Comparison of ENCODE assay signal across 30 cellular contexts in the genomic region with DNA sequence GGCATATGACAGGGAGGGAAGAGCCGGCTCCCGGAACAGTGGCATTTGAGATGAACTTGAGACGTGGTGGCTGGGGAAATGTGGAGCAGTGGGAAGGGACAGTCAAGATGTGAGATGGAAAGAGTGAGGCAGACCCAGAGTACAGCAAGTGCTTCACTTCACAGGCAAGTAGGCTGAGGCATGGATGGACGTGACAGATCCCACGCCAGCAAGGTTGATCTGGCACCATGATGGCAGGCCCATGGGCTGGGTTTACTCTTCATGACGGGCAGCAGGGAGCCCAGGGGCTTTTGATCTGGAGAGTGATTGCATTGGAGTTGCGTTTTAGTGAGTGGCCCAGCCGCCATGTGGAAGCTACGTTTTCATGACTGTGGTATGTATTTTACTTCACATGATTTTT. TPM values are rescaled to one million over a fixed set of nuclear protein-coding genes. Genes with fewer than 3 reads are reported as not detected.
DNase-seq lines count a peak whose midpoint lies in the region; ATAC-seq, FAIRE-seq and TF ChIP-seq lines count a peak whose summit lies in the region.
"Had no signal": no experiment of that assay in that cellular context is flagged by ENCODE, and none has a peak within 500 bp of the region (broad histone marks: within the 10 kb centered on the region; RNA-seq: fewer than 3 reads in every experiment).

No MANE protein-coding gene starts in this region.

- H3K4me3 ChIP-seq in bronchial epithelial cell (ENCODE audit: low read depth, low read length), result no peak overlapping the region
- peak overlapping the region; percentile 4 to 55 for H3K4me3 ChIP-seq in stomach smooth muscle (ENCODE audit: low read length in 2 of 2)
- H3K4me3 ChIP-seq: colonic mucosa, heart left ventricle, MG63, psoas muscle, testis, vagina had no signal

- peak; percentile 32 for FAIRE-seq in bronchial epithelial cell (lab: Jason Lieb, UNC)
- FAIRE-seq: A204.1, keratinocyte had no signal

- TF ChIP-seq CTCF in bronchial epithelial cell (IDR thresholded peaks at IDR 0.05; ENCODE audit: insufficient read depth, low read length, severe bottlenecking), result no peak
- no peak for TF ChIP-seq CTCF in chondrocyte (IDR thresholded peaks at IDR 0.05)

- DNase-seq in activated CD8-positive, alpha-beta memory T cell treated with anti-CD3 and anti-CD28 coated beads, Interleukin-2, amount 50 U/mL, for 48 hours, result peak; percentile 29
- no peak for DNase-seq in activated CD8-positive, alpha-beta memory T cell treated with anti-CD3 and anti-CD28 coated beads, Interleukin-2, amount 50 U/mL, for 4 hours
- no peak for DNase-seq in bronchial epithelial cell (ENCODE audit: low read depth)
- DNase-seq in mesenteric fat pad (ENCODE audit: low spot score), result peak; percentile 60
- no peak for DNase-seq in putamen (ENCODE audit: low spot score)
- no peak for DNase-seq in chondrocyte (ENCODE audit: low spot score)
- DNase-seq: activated CD4-positive, alpha-beta T cell treated with anti-CD3 and anti-CD28 coated beads, Interleukin-2, amount 50 U/mL, for 48 hours; activated naive CD4-positive, alpha-beta T cell treated with anti-CD3 and anti-CD28 coated beads, Interleukin-2, amount 50 U/mL, for 16 hours; CD4-positive, alpha-beta memory T cell; colonic mucosa; effector memory CD4-positive, alpha-beta T cell; GOT3; natural killer cell; NCI-H187 treated with DMSO at 0.1 percent for 48 hours; NCI-H2171; NCI-H510A; psoas muscle; stimulated activated naive CD4-positive, alpha-beta T cell treated with Interleukin-2 at 50 U/mL for 16 hours had no signal

- peaks cover 16% of the 10 kb centered on the region for H3K9me3 Mint-ChIP-seq in chondrocyte (ENCODE audit: low read depth)
- H3K9me3 Mint-ChIP-seq: activated T-helper 2 cell treated with anti-CD3 and anti-CD28 coated beads, Interferon-gamma antibody, Interleukin-2, Interleukin-4, amounts not matched to agents 10 μg/mL and 5 μg/mL and 100 μg/mL, durations not matched to agents 14 hours and 24 hours and 36 hours; natural killer cell had no signal

- peaks cover 0 to 3% of the 10 kb centered on the region in 2 donors for H3K9me3 ChIP-seq in stomach smooth muscle (ENCODE audit: control insufficient read depth in 2 of 2, low read length in 2 of 2)
- H3K9me3 ChIP-seq: colonic mucosa, psoas muscle, testis, vagina had no signal

- no peak for ATAC-seq in HG02870 (IDR thresholded peaks at IDR 0.05; ENCODE audit: unreplicated experiment)
- ATAC-seq: natural killer cell, psoas muscle had no signal

- no peak overlapping the region for H3K4me3 Mint-ChIP-seq in chondrocyte (ENCODE audit: unreplicated experiment)
- H3K4me3 Mint-ChIP-seq: CD4-positive, alpha-beta memory T cell; natural killer cell had no signal

- peaks cover 5% of the 10 kb centered on the region for H3K36me3 Mint-ChIP-seq in chondrocyte (ENCODE audit: low read depth)
- H3K36me3 Mint-ChIP-seq: CD4-positive, alpha-beta memory T cell; natural killer cell had no signal

- H3K27ac Mint-ChIP-seq in chondrocyte (ENCODE audit: unreplicated experiment), result no peak overlapping the region
- H3K27ac Mint-ChIP-seq: activated T-helper 2 cell treated with anti-CD3 and anti-CD28 coated beads, Interferon-gamma antibody, Interleukin-2, Interleukin-4, amounts not matched to agents 10 μg/mL and 5 μg/mL and 100 μg/mL, durations not matched to agents 14 hours and 24 hours and 36 hours; CD4-positive, alpha-beta memory T cell; natural killer cell had no signal

- H3K27me3 ChIP-seq in bronchial epithelial cell (ENCODE audit: control insufficient read depth, insufficient read depth, low read length) (peaks cover 2% of the 10 kb centered on the region), stomach smooth muscle (ENCODE audit: control insufficient read depth in 1 of 2, insufficient read depth in 2 of 2, low read length in 2 of 2) (no peaks in the 10 kb centered on the region)
- H3K27me3 ChIP-seq: colonic mucosa, heart left ventricle, MG63, testis, vagina had no signal

- peaks cover 38% of the 10 kb centered on the region for H3K4me1 ChIP-seq in stomach smooth muscle (ENCODE audit: control insufficient read depth, insufficient read depth, low read length)
- H3K4me1 ChIP-seq: colonic mucosa, testis had no signal

- H3K4me1 Mint-ChIP-seq in chondrocyte (ENCODE audit: low read depth), result peaks cover 17% of the 10 kb centered on the region
- H3K4me1 Mint-ChIP-seq: CD4-positive, alpha-beta memory T cell; natural killer cell had no signal

- no peaks in the 10 kb centered on the region for H3K36me3 ChIP-seq in bronchial epithelial cell (ENCODE audit: control insufficient read depth, insufficient read depth, low read length)
- H3K36me3 ChIP-seq in stomach smooth muscle (ENCODE audit: control insufficient read depth in 2 of 2, insufficient read depth in 2 of 2, low read length in 2 of 2), result no peaks in the 10 kb centered on the region
- H3K36me3 ChIP-seq: colonic mucosa, MG63, vagina had no signal

- H3K27me3 Mint-ChIP-seq in chondrocyte (ENCODE audit: low read depth), result no peaks in the 10 kb centered on the region

- H3K9ac ChIP-seq in stomach smooth muscle (ENCODE audit: low read length in 2 of 2), result peak overlapping the region; percentile 55 to 68
- H3K9ac ChIP-seq: KMS-11 had no signal

- peak overlapping the region; percentile 95 for H3K27ac ChIP-seq in stomach smooth muscle (ENCODE audit: low read length)
- H3K27ac ChIP-seq: colonic mucosa, epithelial cell of prostate, HL-60, KMS-11, psoas muscle, testis, vagina had no signal

RNA-seq across cellular contexts. Expression of a gene that starts 17.9 kb away (rescaled TPM):
- total RNA-seq in bronchial epithelial cell, result 1.8 and 6.0 TPM in 2 replicates
- 32.5 TPM for total RNA-seq in mesenteric fat pad
- total RNA-seq in chondrocyte, result 36.4 to 61.0 TPM (median 39.6 TPM) in 3 replicates
- total RNA-seq: natural killer cell had no signal

Comparison
In these comparisons a context has a peak if more than half of its experiments do, and no peak if none do; other contexts are left out.
1. DNase-seq: peak in activated CD8-positive, alpha-beta memory T cell treated with anti-CD3 and anti-CD28 coated beads, Interleukin-2, amount 50 U/mL, for 48 hours (single experiment) and mesenteric fat pad (single experiment); none in activated CD8-positive, alpha-beta memory T cell treated with anti-CD3 and anti-CD28 coated beads, Interleukin-2, amount 50 U/mL, for 4 hours (single experiment), bronchial epithelial cell (single experiment), putamen (single experiment) and chondrocyte (single experiment).